In the genomic region with DNA sequence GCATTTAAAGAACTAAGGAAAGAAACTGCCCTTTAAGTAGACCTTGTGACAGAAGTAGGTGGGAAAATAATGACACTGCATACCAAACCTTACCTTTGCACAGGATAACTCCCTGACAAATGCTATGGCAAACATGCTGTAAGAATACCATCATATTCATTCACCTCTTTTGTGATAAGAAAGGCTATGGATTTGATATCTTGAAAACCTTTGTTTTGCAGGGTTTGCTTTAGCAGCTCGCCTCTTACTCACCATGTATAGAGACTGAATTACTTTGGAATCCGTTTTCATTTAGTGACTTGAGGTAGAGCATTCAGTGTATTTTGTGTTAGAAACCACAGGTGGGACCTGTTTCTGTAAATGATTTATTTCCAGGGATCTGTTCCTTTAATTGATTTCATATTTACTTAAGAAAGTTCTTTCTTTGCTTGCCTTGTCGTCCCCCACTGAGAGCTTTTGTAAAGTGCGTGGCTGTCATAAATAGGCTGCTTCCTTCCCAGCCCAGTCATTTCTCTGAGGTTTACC, we compare ENCODE assay signal across 16 cellular contexts.
A peak's percentile ranks its signal among the peaks of the same experiment; 100 is the strongest.
DNase-seq lines count a peak whose midpoint lies in the region; ATAC-seq, FAIRE-seq and TF ChIP-seq lines count a peak whose summit lies in the region.
"Had no signal": no experiment of that assay in that cellular context is flagged by ENCODE, and none has a peak within 500 bp of the region (broad histone marks: within the 10 kb centered on the region; RNA-seq: fewer than 3 reads in every experiment).

No MANE protein-coding gene starts in this region.

- intact Hi-C loops in Calu3 (cut with micrococcal nuclease; ENCODE audit: unreplicated experiment), result loop anchor here (2.0 to 10.0 kb wide), 4 partner anchors 32 to 72 kb away; no protein-coding TSS in a partner anchor

- no peaks in the 10 kb centered on the region for H3K27me3 ChIP-seq in H1 (replicated peaks in 1 of 4; ENCODE audit: control insufficient read depth in 3 of 4, extremely low read depth in 1 of 4, insufficient read depth in 3 of 4, low read length in 3 of 4)
- H3K27me3 ChIP-seq in osteoblast (ENCODE audit: insufficient read depth, low read length), result no peaks in the 10 kb centered on the region
- no peaks in the 10 kb centered on the region for H3K27me3 ChIP-seq in right atrium auricular region
- H3K27me3 ChIP-seq: tibial artery had no signal

- H3K4ac ChIP-seq in H1 (replicated peaks; ENCODE audit: insufficient read length, low read depth, low read length), result no peak overlapping the region

- H3K18ac ChIP-seq in H1 (ENCODE audit: extremely low read depth, low read length), result no peak overlapping the region

- no peak for ATAC-seq in esophagus mucosa
- ATAC-seq: activated CD8-positive, alpha-beta T cell treated with anti-CD3 and anti-CD28 coated beads, Interleukin-2, amount 10 ng/mL, durations not matched to agents 7 days and 5 days; natural killer cell treated with Interleukin-12 subunit alpha and Interleukin-12 subunit beta and Interleukin-15 and Interleukin-18, amount 100 ng/mL, for 72 hours had no signal

- H3K36me3 Mint-ChIP-seq in Calu3 (ENCODE audit: insufficient read depth, unreplicated experiment), result peaks cover 20% of the 10 kb centered on the region
- H3K36me3 Mint-ChIP-seq: natural killer cell treated with Interleukin-12 subunit alpha and Interleukin-12 subunit beta and Interleukin-15 and Interleukin-18, amount 100 ng/mL, for 72 hours had no signal

- no peak overlapping the region for H2BK20ac ChIP-seq in H1 (ENCODE audit: low read length)

- H3K23me2 ChIP-seq in H1 (ENCODE audit: low read depth, low read length), result no peaks in the 10 kb centered on the region

- H3K27ac Mint-ChIP-seq in Calu3 (ENCODE audit: unreplicated experiment), result peak overlapping the region; percentile 98
- H3K27ac Mint-ChIP-seq: activated CD8-positive, alpha-beta T cell treated with anti-CD3 and anti-CD28 coated beads, Interleukin-2, amount 10 ng/mL, durations not matched to agents 7 days and 5 days; natural killer cell treated with Interleukin-12 subunit alpha and Interleukin-12 subunit beta and Interleukin-15 and Interleukin-18, amount 100 ng/mL, for 72 hours had no signal

- no peak overlapping the region for H3K56ac ChIP-seq in H1 (replicated peaks; ENCODE audit: insufficient read length, low read depth, low read length)

- H3K36me3 ChIP-seq in H1 (ENCODE audit: control insufficient read depth in 2 of 4, insufficient read depth in 4 of 4, low read length in 3 of 4) (no peaks in the 10 kb centered on the region; a peak in 1 of 8 replicates), osteoblast (ENCODE audit: insufficient read depth, low read length) (no peaks in the 10 kb centered on the region), right atrium auricular region (no peaks in the 10 kb centered on the region)
- H3K36me3 ChIP-seq: tibial artery had no signal

- H2AFZ ChIP-seq in H1 (ENCODE audit: low read length), result peak overlapping the region; percentile 72
- H2AFZ ChIP-seq in osteoblast (ENCODE audit: low read length), result peak overlapping the region; percentile 38

- H3K4me2 ChIP-seq in H1 (ENCODE audit: insufficient read depth in 1 of 2, low read depth in 2 of 2, low read length in 2 of 2) (no peak overlapping the region), osteoblast (ENCODE audit: insufficient read depth, low read length) (peak overlapping the region; percentile 60)

- CTCF ChIA-PET in Calu3 (lab: Charles Lee) (no interaction called here), H1 (lab: Charles Lee; ENCODE audit: partially characterized antibody) (no interaction called here)

- no peak overlapping the region for H2BK120ac ChIP-seq in H1 (replicated peaks; ENCODE audit: low read depth, low read length)

- H4K5ac ChIP-seq in H1 (ENCODE audit: insufficient read length, low read depth, low read length), result no peak overlapping the region

- H3K4me1 ChIP-seq in H1 (replicated peaks in 1 of 4; ENCODE audit: control insufficient read depth in 3 of 4, insufficient read depth in 4 of 4, low read length in 3 of 4) (peaks cover 0 to 4% (median 1%) of the 10 kb centered on the region in 4 experiments; a peak in 1 of 7 replicates), osteoblast (ENCODE audit: insufficient read depth, low read length) (peaks cover 18% of the 10 kb centered on the region), right atrium auricular region (no peaks in the 10 kb centered on the region)

- H4K91ac ChIP-seq in H1 (replicated peaks; ENCODE audit: insufficient read length, low read length), result no peak overlapping the region

- BruUV-seq in Calu3 (replicated peaks; lab: Mats Ljungman, UMichigan), result no TSS peak

- WGBS in H1 (ENCODE audit: extremely low coverage in 1 of 2, insufficient coverage in 1 of 2, insufficient read length in 1 of 2, insufficient replicate concordance in 2 of 2, low coverage in 1 of 2, low lambda C conversion rate in 2 of 2, missing lambda C conversion rate in 1 of 2), 2 experiments, result 65% methylated on average over 4 of the region's 4 CpGs; no CpG with 5 or more reads in 1 of the 2 experiments

- H3K9me3 ChIP-seq in H1 (ENCODE audit: insufficient read depth in 2 of 2, low read depth in 1 of 2, low read length in 1 of 2), result no peaks in the 10 kb centered on the region
- no peaks in the 10 kb centered on the region for H3K9me3 ChIP-seq in osteoblast (ENCODE audit: low read depth, low read length)
- H3K9me3 ChIP-seq in right atrium auricular region, result peaks cover 0 to 7% of the 10 kb centered on the region in 2 donors
- H3K9me3 ChIP-seq: tibial artery had no signal

- H3K4me3 Mint-ChIP-seq in Calu3 (ENCODE audit: low read depth, unreplicated experiment), result peak overlapping the region; percentile 34
- H3K4me3 Mint-ChIP-seq: activated CD8-positive, alpha-beta T cell treated with anti-CD3 and anti-CD28 coated beads, Interleukin-2, amount 10 ng/mL, durations not matched to agents 7 days and 5 days; natural killer cell treated with Interleukin-12 subunit alpha and Interleukin-12 subunit beta and Interleukin-15 and Interleukin-18, amount 100 ng/mL, for 72 hours had no signal

- no peak overlapping the region for H4K8ac ChIP-seq in H1 (ENCODE audit: extremely low read depth, insufficient read depth, low read length)

- FAIRE-seq in H1 (lab: Jason Lieb, UNC), result no peak

- no peaks in the 10 kb centered on the region for H3K79me2 ChIP-seq in H1 (ENCODE audit: control insufficient read depth in 1 of 2, insufficient read depth in 2 of 2, low read length in 2 of 2)
- H3K79me2 ChIP-seq in osteoblast (ENCODE audit: insufficient read depth, low read length), result no peaks in the 10 kb centered on the region

- no peak overlapping the region for H3K23ac ChIP-seq in H1 (ENCODE audit: insufficient read length)

- H3K14ac ChIP-seq in H1 (ENCODE audit: insufficient read length), result no peak overlapping the region

- no peaks in the 10 kb centered on the region for H4K20me1 ChIP-seq in H1 (replicated peaks in 1 of 2; ENCODE audit: control insufficient read depth in 1 of 2, insufficient read depth in 2 of 2, low read length in 2 of 2)
- no peaks in the 10 kb centered on the region for H4K20me1 ChIP-seq in osteoblast (ENCODE audit: insufficient read depth, low read length)

- no peak for TF ChIP-seq CTCF in Calu3 (IDR thresholded peaks at IDR 0.05; ENCODE audit: unreplicated experiment)
- no peak for TF ChIP-seq CTCF in H1 (IDR thresholded peaks at IDR 0.05; ENCODE audit: control extremely low read depth in 1 of 3, insufficient read depth in 1 of 3, low read depth in 1 of 3, low read length in 3 of 3)
- no peak for TF ChIP-seq CTCF in osteoblast (IDR thresholded peaks at IDR 0.05; ENCODE audit: extremely low read depth, low read depth, low read length)
- TF ChIP-seq CTCF in right atrium auricular region (IDR thresholded peaks at IDR 0.05), result no peak

- no peak overlapping the region for H3K4me3 ChIP-seq in H1 (ENCODE audit: extremely low read depth in 1 of 4, insufficient read depth in 2 of 4, low read depth in 3 of 4, low read length in 4 of 4)
- peak overlapping the region; percentile 31 for H3K4me3 ChIP-seq in osteoblast (ENCODE audit: insufficient read depth, low read length)
- H3K4me3 ChIP-seq in right atrium auricular region, result no peak overlapping the region
- H3K4me3 ChIP-seq: tibial artery had no signal

- no peak overlapping the region for H2BK15ac ChIP-seq in H1 (ENCODE audit: low read length)

- no peaks in the 10 kb centered on the region for H3K27me3 Mint-ChIP-seq in Calu3 (ENCODE audit: unreplicated experiment)

- no peak overlapping the region for H2BK12ac ChIP-seq in H1 (ENCODE audit: low read depth, low read length)

- H2AK5ac ChIP-seq in H1 (ENCODE audit: low read depth, low read length), result no peak overlapping the region

- POLR2A ChIA-PET in H1 (lab: Charles Lee; ENCODE audit: partially characterized antibody), result no interaction called here

- no peak for TF ChIP-seq POLR2A in H1 (IDR thresholded peaks at IDR 0.05; ENCODE audit: control extremely low read depth in 1 of 2, low read depth in 2 of 2, low read length in 2 of 2)

- H3K79me1 ChIP-seq in H1 (ENCODE audit: low read depth, low read length), result no peaks in the 10 kb centered on the region

- no peak for TF ChIP-seq RAD21 in H1 (IDR thresholded peaks at IDR 0.05 in 1 of 2, conservative IDR thresholded peaks at IDR 0.05 in 1 of 2; ENCODE audit: low read depth in 2 of 2, low read length in 2 of 2)

- no peak overlapping the region for H3K9ac ChIP-seq in H1 (replicated peaks in 1 of 4; ENCODE audit: extremely low read depth in 1 of 4, low read depth in 3 of 4, low read length in 3 of 4)

- peak; percentile 18 for DNase-seq in Calu3
- peak; percentile 90 for DNase-seq in NCI-H146 (lab: John Stamatoyannopoulos, UW)
- DNase-seq in H1 (ENCODE audit: low read depth in 1 of 2, low spot score in 2 of 2), result no peak
- no peak for DNase-seq in osteoblast (ENCODE audit: insufficient read length, low spot score, missing footprints)
- no peak for DNase-seq in DMS 273 (lab: John Stamatoyannopoulos, UW; ENCODE audit: unreplicated experiment)
- no peak for DNase-seq in right atrium auricular region (ENCODE audit: low spot score)
- no peak for DNase-seq in SW 1271 (lab: John Stamatoyannopoulos, UW)
- DNase-seq: activated CD8-positive, alpha-beta T cell treated with anti-CD3 and anti-CD28 coated beads, Interleukin-2, amount 10 ng/mL, durations not matched to agents 7 days and 5 days; AML-193; amniotic stem cell; DMS 273 treated with DMSO at 0.1 percent for 48 hours; retina; stimulated activated CD8-positive, alpha-beta memory T cell treated with anti-CD3 and anti-CD28 coated beads, Interleukin-4, amount 100 ng/mL, for 48 hours; tibial artery had no signal

- peaks cover 8% of the 10 kb centered on the region for H3K4me1 Mint-ChIP-seq in Calu3 (ENCODE audit: low read depth, unreplicated experiment)

- no peak for TF ChIP-seq EP300 in H1 (IDR thresholded peaks at IDR 0.05; ENCODE audit: borderline replicate concordance in 1 of 2, low read depth in 2 of 2, low read length in 2 of 2)

- no peak overlapping the region for H3K27ac ChIP-seq in H1 (ENCODE audit: low read depth, low read length)
- H3K27ac ChIP-seq in osteoblast (ENCODE audit: low read depth, low read length), result peak overlapping the region; percentile 48
- H3K27ac ChIP-seq in right atrium auricular region, result no peak overlapping the region
- H3K27ac ChIP-seq: tibial artery had no signal

- H3K9me3 Mint-ChIP-seq in Calu3 (ENCODE audit: low read depth, unreplicated experiment), result no peaks in the 10 kb centered on the region
- H3K9me3 Mint-ChIP-seq: natural killer cell treated with Interleukin-12 subunit alpha and Interleukin-12 subunit beta and Interleukin-15 and Interleukin-18, amount 100 ng/mL, for 72 hours had no signal

- no peak overlapping the region for H2BK5ac ChIP-seq in H1 (ENCODE audit: low read depth, low read length)

Comparison
In these comparisons a context has a peak if more than half of its experiments do, and no peak if none do; other contexts are left out.
1. DNase-seq: peak in Calu3 (single experiment) and NCI-H146 (single experiment); none in H1 (0 of 2), osteoblast (single experiment), DMS 273 (single experiment), right atrium auricular region (single experiment) and SW 1271 (0 of 2).